ENCODE assay signal across 27 cellular contexts in genomic region chr1:53669511-53670191, GRCh38.
DNase-seq lines count a peak whose midpoint lies in the region; ATAC-seq, FAIRE-seq and TF ChIP-seq lines count a peak whose summit lies in the region.
"Had no signal": no experiment of that assay in that cellular context is flagged by ENCODE, and none has a peak within 500 bp of the region (broad histone marks: within the 10 kb centered on the region; RNA-seq: fewer than 3 reads in every experiment).

No MANE protein-coding gene starts in this region.

- H3K9me1 ChIP-seq in K562 (ENCODE audit: control insufficient read depth, insufficient read depth, low read length) = no peaks in the 10 kb centered on the region

- TF ChIP-seq CTCF in HepG2 (CRISPR knock-in tag; IDR thresholded peaks at IDR 0.05) (no peak), right lobe of liver (IDR thresholded peaks at IDR 0.05) (no peak), K562 (IDR thresholded peaks at IDR 0.05 in 2 of 3, conservative IDR thresholded peaks at IDR 0.05 in 1 of 3; ENCODE audit: insufficient read depth in 2 of 3, low read depth in 1 of 3, low read length in 3 of 3) (no peak)

- no peak overlapping the region for H3K4me3 ChIP-seq in HepG2 (replicated peaks in 1 of 3; ENCODE audit: insufficient read depth in 1 of 3, low read depth in 2 of 3, low read length in 3 of 3)
- no peak overlapping the region for H3K4me3 ChIP-seq in right lobe of liver
- H3K4me3 ChIP-seq in K562 = no peak overlapping the region
- no peak overlapping the region for H3K4me3 ChIP-seq in right cardiac atrium (ENCODE audit: low read length)
- H3K4me3 ChIP-seq: gastrocnemius medialis had no signal

- H3K79me2 ChIP-seq in HepG2 (ENCODE audit: insufficient read depth, low read length) = no peaks in the 10 kb centered on the region
- H3K79me2 ChIP-seq in K562 (ENCODE audit: control insufficient read depth, insufficient read depth, low read length) = no peaks in the 10 kb centered on the region

- TF ChIP-seq RAD21 in HepG2 (CRISPR knock-in tag; IDR thresholded peaks at IDR 0.05) = no peak
- TF ChIP-seq RAD21 in K562 (CRISPR knock-in tag; conservative IDR thresholded peaks at IDR 0.05 in 1 of 2, IDR thresholded peaks at IDR 0.05 in 1 of 2) = no peak

- CTCF ChIA-PET in HepG2 (lab: Yijun Ruan, JAX; ENCODE audit: low intra/inter-chr PET ratio, low total read pairs) = no interaction called here
- CTCF ChIA-PET in K562 (lab: Yijun Ruan, JAX; ENCODE audit: low intra/inter-chr PET ratio) = no interaction called here

- ATAC-seq in HepG2 (no peak), right lobe of liver (no peak), K562 (no peak; the same call in 2 of the 3 replicates), right cardiac atrium (peak; percentile 24 to 32)
- ATAC-seq: activated CD4-positive, alpha-beta T cell treated with anti-CD3 and anti-CD28 coated beads for 36 hours; activated T-cell treated with anti-CD3 and anti-CD28 coated beads, Interleukin-2, amount 50 U/mL, for 4 hours; gastrocnemius medialis; T-cell had no signal

- TF ChIP-seq POLR2A in HepG2 (IDR thresholded peaks at IDR 0.05; ENCODE audit: insufficient read depth in 1 of 2, low read depth in 2 of 2, low read length in 2 of 2) (no peak), right lobe of liver (IDR thresholded peaks at IDR 0.05) (no peak), K562 (conservative IDR thresholded peaks at IDR 0.05) (no peak)

- 19% methylated on average over 2 of the region's 4 CpGs for WGBS in HepG2 (ENCODE audit: low lambda C conversion rate)
- 81% methylated on average over 2 of the region's 4 CpGs for WGBS in right lobe of liver (ENCODE audit: insufficient coverage, low coverage, low lambda C conversion rate, missing lambda C conversion rate)
- 2% methylated on average over 4 of the region's 4 CpGs for WGBS in K562 (ENCODE audit: insufficient coverage, low coverage, missing lambda C conversion rate)
- WGBS in right cardiac atrium = 50% methylated on average over 4 of the region's 4 CpGs

- H3K36me3 ChIP-seq in HepG2 (replicated peaks in 1 of 2; ENCODE audit: control insufficient read depth in 1 of 2, insufficient read depth in 2 of 2, low read length in 2 of 2) (no peaks in the 10 kb centered on the region), right lobe of liver (no peaks in the 10 kb centered on the region), K562 (ENCODE audit: control insufficient read depth, insufficient read depth, low read length) (no peaks in the 10 kb centered on the region)
- H3K36me3 ChIP-seq: gastrocnemius medialis had no signal

- H3K4me2 ChIP-seq in HepG2 (ENCODE audit: low read depth, low read length) = no peak overlapping the region
- no peak overlapping the region for H3K4me2 ChIP-seq in K562 (ENCODE audit: insufficient read depth, low read length)

- BruUV-seq in HepG2 (replicated peaks; lab: Mats Ljungman, UMichigan) = no TSS peak
- no TSS peak for BruUV-seq in K562 (replicated peaks; lab: Mats Ljungman, UMichigan)

- in situ Hi-C loops in HepG2 (cut with HindIII; ENCODE audit: extremely low pct_ligation_motif_present, low pct_unique_long_range_greater_than_20kb) (no loop called here), K562 (cut with MboI) (no loop called here)

- TF ChIP-seq EP300 in HepG2 (IDR thresholded peaks at IDR 0.05; ENCODE audit: low read depth in 2 of 2, low read length in 2 of 2) = no peak
- no peak for TF ChIP-seq EP300 in HepG2 (CRISPR knock-in tag; IDR thresholded peaks at IDR 0.05; ENCODE audit: borderline replicate concordance)
- TF ChIP-seq EP300 in K562 (IDR thresholded peaks at IDR 0.05; ENCODE audit: low read length) = no peak

- intact Hi-C loops in HepG2 (cut with micrococcal nuclease; ENCODE audit: unreplicated experiment) (no loop called here), right lobe of liver (cut with DNase I) (no loop called here), K562 (cut with micrococcal nuclease) (no loop called here), right cardiac atrium (cut with DNase I) (no loop called here)

- H3K9ac ChIP-seq in HepG2 (ENCODE audit: insufficient read depth, low read depth, low read length) (no peak overlapping the region), K562 (ENCODE audit: insufficient read depth in 1 of 2, low read depth in 2 of 2, low read length in 2 of 2) (peak overlapping the region in 1 of 2 experiments; percentile 41; a peak in 1 of 4 replicates)

- no peak overlapping the region for H3K27ac ChIP-seq in HepG2 (ENCODE audit: extremely low read length, insufficient read depth, low read length)
- H3K27ac ChIP-seq in right lobe of liver = no peak overlapping the region
- H3K27ac ChIP-seq in K562 (ENCODE audit: extremely low read depth, low read depth, low read length) = no peak overlapping the region
- no peak overlapping the region for H3K27ac ChIP-seq in right cardiac atrium (ENCODE audit: low read length)
- H3K27ac ChIP-seq: gastrocnemius medialis had no signal

- H3K27me3 ChIP-seq in HepG2 (ENCODE audit: control insufficient read depth in 1 of 2, insufficient read depth in 2 of 2, low read length in 2 of 2) = peaks cover 4 to 14% of the 10 kb centered on the region in 2 experiments; a peak in 3 of 5 replicates
- no peaks in the 10 kb centered on the region for H3K27me3 ChIP-seq in right lobe of liver
- peaks cover 17 to 45% of the 10 kb centered on the region in 2 experiments for H3K27me3 ChIP-seq in K562 (ENCODE audit: control insufficient read depth in 2 of 2, insufficient read depth in 2 of 2, low read length in 2 of 2)
- no peaks in the 10 kb centered on the region for H3K27me3 ChIP-seq in right cardiac atrium (ENCODE audit: control insufficient read depth, insufficient read depth)
- H3K27me3 ChIP-seq: gastrocnemius medialis had no signal

- no peak for DNase-seq in HepG2 (ENCODE audit: low spot score)
- no peak for DNase-seq in right lobe of liver
- DNase-seq in K562 (ENCODE audit: extremely low read depth in 1 of 4, low spot score in 3 of 4) = no peak
- DNase-seq in right cardiac atrium = peak in 1 of 3 donors; percentile 60
- no peak for DNase-seq in MV-4-11 (lab: John Stamatoyannopoulos, UW)
- DNase-seq in D341Med (ENCODE audit: low spot score) = no peak
- DNase-seq in NCI-H1092 treated with DMSO at 0.1 percent for 48 hours (lab: John Stamatoyannopoulos, UW) = no peak
- DNase-seq in OCI-M1 (lab: John Stamatoyannopoulos, UW) = no peak
- DNase-seq: activated CD4-positive, alpha-beta T cell treated with anti-CD3 and anti-CD28 coated beads for 36 hours; activated naive CD4-positive, alpha-beta T cell treated with Interleukin-2 at 50 U/mL for 16 hours; activated T-cell treated with anti-CD3 and anti-CD28 coated beads, Interleukin-2, amount 50 U/mL, for 4 hours; amniotic stem cell; effector CD8-positive, alpha-beta T cell; erythroblast; gastrocnemius medialis; HCEC 1CT; KBM-7; kidney glomerular epithelial cell; mammary epithelial cell; NCI-H1694 treated with DMSO at 0.1 percent for 48 hours; NCI-H774; nucleus accumbens; SHP77 treated with DMSO at 0.1 percent for 48 hours; stimulated activated CD4-positive, alpha-beta T cell treated with anti-CD3 and anti-CD28 coated beads, Interleukin-15, amount 100 ng/mL, for 24 hours; T-cell had no signal

- H4K20me1 ChIP-seq in HepG2 (ENCODE audit: insufficient read depth, low read length) (no peaks in the 10 kb centered on the region), K562 (replicated peaks; ENCODE audit: control insufficient read depth, insufficient read depth, low read length) (peaks cover 10% of the 10 kb centered on the region)

- H3K9me3 ChIP-seq in HepG2 (ENCODE audit: low read length) (no peaks in the 10 kb centered on the region), right lobe of liver (no peaks in the 10 kb centered on the region), K562 (replicated peaks; ENCODE audit: control insufficient read depth, insufficient read depth, low read depth, low read length) (no peaks in the 10 kb centered on the region), right cardiac atrium (ENCODE audit: control insufficient read depth, low read length) (no peaks in the 10 kb centered on the region)
- H3K9me3 ChIP-seq: gastrocnemius medialis had no signal

- POLR2A ChIA-PET in HepG2 (lab: Yijun Ruan, JAX) = no interaction called here
- POLR2A ChIA-PET in K562 (lab: Yijun Ruan, JAX) = no interaction called here

- H3K4me1 ChIP-seq in HepG2 (ENCODE audit: insufficient read depth, low read length) (no peaks in the 10 kb centered on the region), right lobe of liver (no peaks in the 10 kb centered on the region), K562 (replicated peaks in 1 of 2; ENCODE audit: control insufficient read depth in 2 of 2, insufficient read depth in 2 of 2, low read length in 2 of 2) (no peaks in the 10 kb centered on the region), right cardiac atrium (ENCODE audit: control insufficient read depth, insufficient read depth, low read length) (no peaks in the 10 kb centered on the region)
- H3K4me1 ChIP-seq: gastrocnemius medialis had no signal

- H2AFZ ChIP-seq in HepG2 (ENCODE audit: low read length) (no peak overlapping the region), K562 (ENCODE audit: low read depth, low read length) (no peak overlapping the region)

- FAIRE-seq in HepG2 (lab: Jason Lieb, UNC) (no peak), K562 (lab: Jason Lieb, UNC) (no peak)
- FAIRE-seq: G401.6, TTC549 had no signal

TF ChIP-seq in HepG2, 621 proteins besides CTCF, POLR2A, EP300 and RAD21:
- TF ChIP-seq U2AF1 (optimal IDR thresholded peaks at IDR 0.05; ENCODE audit: low read depth, low read length) (no peak), EHMT2 (IDR thresholded peaks at IDR 0.05; ENCODE audit: borderline replicate concordance, low read depth, low read length) (no peak), BHLHE40 (IDR thresholded peaks at IDR 0.05; ENCODE audit: low read length) (peak; percentile 55; the same call in 1 of the 2 replicates), ZNF850 (CRISPR knock-in tag; conservative IDR thresholded peaks at IDR 0.05) (no peak)

TF ChIP-seq in K562, 482 proteins besides CTCF, POLR2A, EP300 and RAD21:
- TF ChIP-seq BRD9 (IDR thresholded peaks at IDR 0.05; ENCODE audit: low read depth, partially characterized antibody) = no peak
- TF ChIP-seq BDP1 (IDR thresholded peaks at IDR 0.05; ENCODE audit: insufficient read depth, insufficient read length) = no peak
- TF ChIP-seq BCL6 (CRISPR knock-in tag; IDR thresholded peaks at IDR 0.05) = no peak
- no peak for TF ChIP-seq NFRKB (IDR thresholded peaks at IDR 0.05; ENCODE audit: low read depth)
- TF ChIP-seq USF1 (CRISPR knock-in tag; IDR thresholded peaks at IDR 0.05) = peak; percentile 16; the same call in 1 of the 2 replicates

Comparison
In these comparisons a context has a peak if more than half of its experiments do, and no peak if none do; other contexts are left out.
1. ATAC-seq: peak in right cardiac atrium (2 of 2); none in HepG2 (single experiment), right lobe of liver (0 of 4) and K562 (single experiment).
2. Of the 241 proteins assayed by ChIP-seq in both HepG2 and K562: peak only in HepG2: BHLHE40; only in K562: none; in both: none; in neither: 240.